Comparison of ENCODE assay signal across 29 cellular contexts in genomic region chr7:79604841-79605240, GRCh38.
"Had no signal": no experiment of that assay in that cellular context is flagged by ENCODE, and none has a peak within 500 bp of the region (broad histone marks: within the 10 kb centered on the region; RNA-seq: fewer than 3 reads in every experiment).

No MANE protein-coding gene starts in this region.

- FAIRE-seq: astrocyte, TTC549 had no signal

- H3K36me3 ChIP-seq: brain microvascular endothelial cell had no signal

- H3K4me1 ChIP-seq: body of pancreas, breast epithelium had no signal

- H3K4me3 ChIP-seq: body of pancreas, breast epithelium had no signal

- DNase-seq: activated B cell treated with CpG ODN at 0.5 μM for 24 hours; activated CD4-positive, alpha-beta memory T cell treated with anti-CD3 and anti-CD28 coated beads for 36 hours; activated CD4-positive, alpha-beta T cell treated with anti-CD3 and anti-CD28 coated beads for 4 hours; activated CD4-positive, alpha-beta T cell treated with anti-CD3 and anti-CD28 coated beads, Interleukin-2, amount 10 ng/mL, durations not matched to agents 24 days and 14 days; activated CD4-positive, alpha-beta T cell treated with anti-CD3 and anti-CD28 coated beads, Interleukin-2, amount 50 U/mL, for 1 hour; activated CD4-positive, alpha-beta T cell treated with anti-CD3 and anti-CD28 coated beads, Interleukin-2, amount 50 U/mL, for 4 hours; activated CD4-positive, CD25-positive, alpha-beta regulatory T cell treated with anti-CD3 and anti-CD28 coated beads, Interleukin-2, amount 50 U/mL, for 72 hours; activated CD8-positive, alpha-beta memory T cell treated with anti-CD3 and anti-CD28 coated beads, Interleukin-2, amount 50 U/mL, for 4 hours; activated CD8-positive, alpha-beta T cell treated with anti-CD3 and anti-CD28 coated beads for 36 hours; activated effector memory CD4-positive, alpha-beta T cell treated with Interleukin-2 at 50 U/mL for 16 hours; activated gamma-delta T cell; activated naive CD4-positive, alpha-beta T cell treated with anti-CD3 and anti-CD28 coated beads, Interleukin-2, amount 10 ng/mL, durations not matched to agents 7 days and 5 days; activated naive CD4-positive, alpha-beta T cell treated with Interleukin-2 at 50 U/mL for 16 hours; activated naive CD8-positive, alpha-beta T cell treated with anti-CD3 and anti-CD28 coated beads, Interleukin-2, amount 10 ng/mL, durations not matched to agents 7 days and 5 days; activated naive CD8-positive, alpha-beta T cell treated with anti-CD3 and anti-CD28 coated beads, Interleukin-2, amount 50 U/mL, for 24 hours; activated T-cell treated with anti-CD3 and anti-CD28 coated beads, Interleukin-2, amount 50 U/mL, for 24 hours; activated T-cell treated with anti-CD3 and anti-CD28 coated beads, Interleukin-2, amount 50 U/mL, for 48 hours; amniotic stem cell; aorta; body of pancreas; brain microvascular endothelial cell; central memory CD4-positive, alpha-beta T cell; T-helper 1 cell; T-helper 2 cell; T-helper 9 cell had no signal

- H3K9me3 ChIP-seq: body of pancreas, breast epithelium had no signal

- H3K27ac ChIP-seq: body of pancreas, brain microvascular endothelial cell, breast epithelium, VCaP had no signal

- ATAC-seq: activated CD8-positive, alpha-beta T cell treated with anti-CD3 and anti-CD28 coated beads for 36 hours; activated naive CD8-positive, alpha-beta T cell treated with anti-CD3 and anti-CD28 coated beads, Interleukin-2, amount 50 U/mL, for 24 hours; body of pancreas had no signal

- H3K27me3 ChIP-seq: body of pancreas, brain microvascular endothelial cell, breast epithelium had no signal
